In genomic region chr20:39853664-39854063, GRCh38 we compare ENCODE assay signal across 12 cellular contexts.
DNase-seq lines count a peak whose midpoint lies in the region; ATAC-seq, FAIRE-seq and TF ChIP-seq lines count a peak whose summit lies in the region.
"Had no signal": no experiment of that assay in that cellular context is flagged by ENCODE, and none has a peak within 500 bp of the region (broad histone marks: within the 10 kb centered on the region; RNA-seq: fewer than 3 reads in every experiment).

No MANE protein-coding gene starts in this region.

- peak overlapping the region; percentile 10 for H3K9ac ChIP-seq in astrocyte (ENCODE audit: low read length)

- no peaks in the 10 kb centered on the region for H3K9me3 Mint-ChIP-seq in astrocyte (ENCODE audit: unreplicated experiment)
- H3K9me3 Mint-ChIP-seq: stimulated activated naive CD8-positive, alpha-beta T cell treated with anti-CD3 and anti-CD28 coated beads, Interleukin-15, Interleukin-2, amounts not matched to agents 100 ng/mL and 50 ng/mL, for 24 hours had no signal

- H3K27ac ChIP-seq in astrocyte (ENCODE audit: low read depth, low read length) (peak overlapping the region; percentile 49), mesodermal cell (ENCODE audit: low read depth, low read length, severe bottlenecking) (peak overlapping the region; percentile 88)
- H3K27ac ChIP-seq: Peyer's patch had no signal

- 38% methylated on average over 1 of the region's 1 CpG; no CpG with 5 or more reads in 1 of the 2 experiments for WGBS in mesodermal cell (ENCODE audit: insufficient coverage in 2 of 2), 2 experiments

- H2AFZ ChIP-seq in astrocyte (ENCODE audit: low read depth, low read length): peak overlapping the region; percentile 32

- H3K9me3 ChIP-seq in astrocyte (ENCODE audit: insufficient read depth, low read depth, low read length) (no peaks in the 10 kb centered on the region), mesodermal cell (ENCODE audit: control insufficient read depth, low read length) (no peaks in the 10 kb centered on the region)
- H3K9me3 ChIP-seq: Peyer's patch had no signal

- TF ChIP-seq CTCF in astrocyte (IDR thresholded peaks at IDR 0.05; ENCODE audit: insufficient read depth, low read depth, low read length): no peak

- H3K79me2 ChIP-seq in astrocyte (ENCODE audit: insufficient read depth, low read length): no peaks in the 10 kb centered on the region

- ATAC-seq in HG02759 (IDR thresholded peaks at IDR 0.05; ENCODE audit: unreplicated experiment) (peak; percentile 84), left lobe of liver (no peak)

- peaks cover 51% of the 10 kb centered on the region for H3K4me1 Mint-ChIP-seq in astrocyte (ENCODE audit: low read depth, unreplicated experiment)
- H3K4me1 Mint-ChIP-seq: activated CD4-positive, alpha-beta memory T cell treated with anti-CD3 and anti-CD28 coated beads, Interleukin-2, amount 10 ng/mL, durations not matched to agents 7 days and 5 days had no signal

- no peak overlapping the region for H3K4me3 ChIP-seq in astrocyte (ENCODE audit: insufficient read depth, low read depth, low read length)
- no peak overlapping the region for H3K4me3 ChIP-seq in mesodermal cell (ENCODE audit: extremely low read depth, insufficient read depth, low read length, poor library complexity, severe bottlenecking)
- H3K4me3 ChIP-seq: Peyer's patch had no signal

- H3K4me1 ChIP-seq in astrocyte (ENCODE audit: insufficient read depth, low read length): peaks cover 65% of the 10 kb centered on the region
- H3K4me1 ChIP-seq in mesodermal cell (ENCODE audit: control insufficient read depth, insufficient read depth, low read length, poor library complexity, severe bottlenecking): peaks cover 52% of the 10 kb centered on the region

- no peaks in the 10 kb centered on the region for H3K27me3 Mint-ChIP-seq in astrocyte (ENCODE audit: low read depth, unreplicated experiment)
- H3K27me3 Mint-ChIP-seq: activated CD4-positive, alpha-beta memory T cell treated with anti-CD3 and anti-CD28 coated beads, Interleukin-2, amount 10 ng/mL, durations not matched to agents 7 days and 5 days had no signal

- H3K36me3 ChIP-seq in astrocyte (ENCODE audit: insufficient read depth, low read length): no peaks in the 10 kb centered on the region
- H3K36me3 ChIP-seq in mesodermal cell (ENCODE audit: control insufficient read depth, insufficient read depth, low read length): no peaks in the 10 kb centered on the region
- H3K36me3 ChIP-seq: Peyer's patch had no signal

- no peaks in the 10 kb centered on the region for H3K36me3 Mint-ChIP-seq in astrocyte (ENCODE audit: low read depth, unreplicated experiment)

- peak overlapping the region; percentile 69 for H3K4me2 ChIP-seq in astrocyte (ENCODE audit: low read length)

- H3K4me3 Mint-ChIP-seq in astrocyte (ENCODE audit: unreplicated experiment): no peak overlapping the region
- H3K4me3 Mint-ChIP-seq: activated CD4-positive, alpha-beta memory T cell treated with anti-CD3 and anti-CD28 coated beads, Interleukin-2, amount 10 ng/mL, durations not matched to agents 7 days and 5 days; stimulated activated naive CD8-positive, alpha-beta T cell treated with anti-CD3 and anti-CD28 coated beads, Interleukin-15, Interleukin-2, amounts not matched to agents 100 ng/mL and 50 ng/mL, for 24 hours had no signal

- DNase-seq in GM18507 (ENCODE audit: extremely low spot score, insufficient read length, low read depth) (no peak), astrocyte (ENCODE audit: low read depth) (peak; percentile 89), HUDEP-2 (lab: John Stamatoyannopoulos, UW; ENCODE audit: unreplicated experiment in 76 of 76) (no peak), left lobe of liver (ENCODE audit: low spot score) (no peak), DMS53 (lab: John Stamatoyannopoulos, UW) (no peak), mesenteric fat pad (ENCODE audit: low spot score) (no peak)
- DNase-seq: activated CD4-positive, alpha-beta memory T cell treated with anti-CD3 and anti-CD28 coated beads, Interleukin-2, amount 10 ng/mL, durations not matched to agents 7 days and 5 days; central memory CD4-positive, alpha-beta T cell; Peyer's patch had no signal

- no peaks in the 10 kb centered on the region for H4K20me1 ChIP-seq in astrocyte (ENCODE audit: insufficient read depth, low read length)

- FAIRE-seq in GM18507 (lab: Jason Lieb, UNC) (peak; percentile 62), astrocyte (lab: Jason Lieb, UNC) (peak; percentile 55)

- H3K27me3 ChIP-seq in astrocyte (ENCODE audit: insufficient read depth, low read length): no peaks in the 10 kb centered on the region
- H3K27me3 ChIP-seq: Peyer's patch had no signal

- peak overlapping the region; percentile 83 for H3K27ac Mint-ChIP-seq in astrocyte (ENCODE audit: unreplicated experiment)
- H3K27ac Mint-ChIP-seq: activated CD4-positive, alpha-beta memory T cell treated with anti-CD3 and anti-CD28 coated beads, Interleukin-2, amount 10 ng/mL, durations not matched to agents 7 days and 5 days; stimulated activated naive CD8-positive, alpha-beta T cell treated with anti-CD3 and anti-CD28 coated beads, Interleukin-15, Interleukin-2, amounts not matched to agents 100 ng/mL and 50 ng/mL, for 24 hours had no signal
